ENCODE assay signal across 34 cellular contexts in genomic region chr2:60567092-60567491, GRCh38. TPM values are rescaled to one million over a fixed set of nuclear protein-coding genes. Genes with fewer than 3 reads are reported as not detected.
"Had no signal": no experiment of that assay in that cellular context is flagged by ENCODE, and none has a peak within 500 bp of the region (broad histone marks: within the 10 kb centered on the region; RNA-seq: fewer than 3 reads in every experiment).

No MANE protein-coding gene starts in this region.

- H3K9me3 ChIP-seq: ascending aorta, esophagus squamous epithelium, gastroesophageal sphincter, heart right ventricle had no signal

- H3K4me1 Mint-ChIP-seq: activated CD4-positive, alpha-beta T cell treated with anti-CD3 and anti-CD28 coated beads for 36 hours had no signal

- H3K36me3 Mint-ChIP-seq: activated CD4-positive, alpha-beta memory T cell treated with anti-CD3 and anti-CD28 coated beads for 36 hours; activated CD8-positive, alpha-beta memory T cell treated with anti-CD3 and anti-CD28 coated beads, Interleukin-2, amount 10 ng/mL, durations not matched to agents 7 days and 5 days; activated naive CD4-positive, alpha-beta T cell treated with anti-CD3 and anti-CD28 coated beads, Interleukin-2, amount 50 U/mL, for 24 hours; activated naive CD8-positive, alpha-beta T cell treated with anti-CD3 and anti-CD28 coated beads for 36 hours had no signal

- ATAC-seq: activated CD4-positive, alpha-beta T cell treated with anti-CD3 and anti-CD28 coated beads for 36 hours; activated CD8-positive, alpha-beta memory T cell treated with anti-CD3 and anti-CD28 coated beads, Interleukin-2, amount 10 ng/mL, durations not matched to agents 7 days and 5 days; activated CD8-positive, alpha-beta T cell treated with anti-CD3 and anti-CD28 coated beads, Interleukin-2, amount 10 ng/mL, durations not matched to agents 7 days and 5 days; activated naive CD8-positive, alpha-beta T cell treated with anti-CD3 and anti-CD28 coated beads, Interleukin-2, amount 50 U/mL, for 24 hours; gastroesophageal sphincter; heart right ventricle; T-helper 17 cell had no signal

- H3K4me2 ChIP-seq: hepatocyte had no signal

- H2AFZ ChIP-seq: hepatocyte had no signal

- H3K27ac ChIP-seq: ascending aorta, epithelial cell of prostate, esophagus squamous epithelium, gastroesophageal sphincter, heart right ventricle, hepatocyte had no signal

- H3K27ac Mint-ChIP-seq: activated CD4-positive, alpha-beta memory T cell treated with anti-CD3 and anti-CD28 coated beads for 36 hours; activated CD4-positive, alpha-beta T cell treated with anti-CD3 and anti-CD28 coated beads for 36 hours; activated CD4-positive, alpha-beta T cell treated with anti-CD3 and anti-CD28 coated beads, Interleukin-2, amount 10 ng/mL, durations not matched to agents 24 days and 14 days; activated CD8-positive, alpha-beta memory T cell treated with anti-CD3 and anti-CD28 coated beads, Interleukin-2, amount 10 ng/mL, durations not matched to agents 7 days and 5 days; activated CD8-positive, alpha-beta T cell treated with anti-CD3 and anti-CD28 coated beads, Interleukin-2, amount 10 ng/mL, durations not matched to agents 7 days and 5 days; activated naive CD4-positive, alpha-beta T cell treated with anti-CD3 and anti-CD28 coated beads for 36 hours; activated naive CD4-positive, alpha-beta T cell treated with anti-CD3 and anti-CD28 coated beads, Interleukin-2, amount 50 U/mL, for 24 hours; activated naive CD8-positive, alpha-beta T cell treated with anti-CD3 and anti-CD28 coated beads for 36 hours; activated naive CD8-positive, alpha-beta T cell treated with anti-CD3 and anti-CD28 coated beads, Interleukin-2, amount 50 U/mL, for 24 hours; activated T-helper 1 cell treated with anti-CD3 and anti-CD28 coated beads, Interleukin-12 subunit alpha, Interleukin-12 subunit beta, Interleukin-2, Interleukin-4 antibody, amounts not matched to agents 30 ng/mL and 10 ng/mL and 1 ng/mL, durations not matched to agents 14 hours and 24 hours and 36 hours; activated T-helper 2 cell treated with anti-CD3 and anti-CD28 coated beads, Interferon-gamma antibody, Interleukin-2, Interleukin-4, amounts not matched to agents 10 μg/mL and 5 μg/mL and 100 μg/mL, durations not matched to agents 14 hours and 24 hours and 36 hours; T-helper 17 cell; T-helper 2 cell treated with Interferon-gamma antibody and Interleukin-4, amounts not matched to agents 5 μg/mL and 100 μg/mL, for 36 hours had no signal

- H3K79me2 ChIP-seq: hepatocyte had no signal

- H3K4me3 ChIP-seq: ascending aorta, esophagus squamous epithelium, gastroesophageal sphincter, heart right ventricle, hepatocyte had no signal

- H3K36me3 ChIP-seq: ascending aorta, esophagus squamous epithelium, gastroesophageal sphincter, heart right ventricle had no signal

- H3K9me3 Mint-ChIP-seq: activated CD4-positive, alpha-beta memory T cell treated with anti-CD3 and anti-CD28 coated beads for 36 hours; activated CD4-positive, alpha-beta T cell treated with anti-CD3 and anti-CD28 coated beads, Interleukin-2, amount 10 ng/mL, durations not matched to agents 24 days and 14 days; activated naive CD4-positive, alpha-beta T cell treated with anti-CD3 and anti-CD28 coated beads for 36 hours; activated naive CD4-positive, alpha-beta T cell treated with anti-CD3 and anti-CD28 coated beads, Interleukin-2, amount 50 U/mL, for 24 hours; activated naive CD8-positive, alpha-beta T cell treated with anti-CD3 and anti-CD28 coated beads for 36 hours; activated naive CD8-positive, alpha-beta T cell treated with anti-CD3 and anti-CD28 coated beads, Interleukin-2, amount 50 U/mL, for 24 hours; activated T-helper 1 cell treated with anti-CD3 and anti-CD28 coated beads, Interleukin-12 subunit alpha, Interleukin-12 subunit beta, Interleukin-2, Interleukin-4 antibody, amounts not matched to agents 30 ng/mL and 10 ng/mL and 1 ng/mL, durations not matched to agents 14 hours and 24 hours and 36 hours; activated T-helper 2 cell treated with anti-CD3 and anti-CD28 coated beads, Interferon-gamma antibody, Interleukin-2, Interleukin-4, amounts not matched to agents 10 μg/mL and 5 μg/mL and 100 μg/mL, durations not matched to agents 14 hours and 24 hours and 36 hours; T-helper 2 cell treated with Interferon-gamma antibody and Interleukin-4, amounts not matched to agents 5 μg/mL and 100 μg/mL, for 36 hours had no signal

- DNase-seq: activated CD4-positive, alpha-beta memory T cell treated with anti-CD3 and anti-CD28 coated beads for 36 hours; activated CD4-positive, alpha-beta T cell treated with anti-CD3 and anti-CD28 coated beads for 36 hours; activated CD4-positive, alpha-beta T cell treated with anti-CD3 and anti-CD28 coated beads, Interleukin-2, amount 10 ng/mL, durations not matched to agents 24 days and 14 days; activated CD4-positive, CD25-positive, alpha-beta regulatory T cell; activated CD4-positive, CD25-positive, alpha-beta regulatory T cell treated with anti-CD3 and anti-CD28 coated beads, Interleukin-2, amount 50 U/mL, for 72 hours; activated CD8-positive, alpha-beta memory T cell treated with anti-CD3 and anti-CD28 coated beads, Interleukin-2, amount 10 ng/mL, durations not matched to agents 7 days and 5 days; activated CD8-positive, alpha-beta memory T cell treated with anti-CD3 and anti-CD28 coated beads, Interleukin-2, amount 50 U/mL, for 4 hours; activated CD8-positive, alpha-beta T cell treated with anti-CD3 and anti-CD28 coated beads, Interleukin-2, amount 10 ng/mL, durations not matched to agents 7 days and 5 days; activated effector memory CD4-positive, alpha-beta T cell treated with anti-CD3 and anti-CD28 coated beads, Interleukin-2, amount 50 U/mL, for 16 hours; activated naive CD4-positive, alpha-beta T cell treated with anti-CD3 and anti-CD28 coated beads for 36 hours; activated naive CD8-positive, alpha-beta T cell treated with anti-CD3 and anti-CD28 coated beads for 36 hours; activated naive CD8-positive, alpha-beta T cell treated with anti-CD3 and anti-CD28 coated beads, Interleukin-2, amount 50 U/mL, for 24 hours; activated T-cell treated with anti-CD3 and anti-CD28 coated beads, Interleukin-2, amount 50 U/mL, for 1 hour; activated T-cell treated with anti-CD3 and anti-CD28 coated beads, Interleukin-2, amount 50 U/mL, for 48 hours; caudate nucleus; cortex of kidney; dermis blood vessel endothelial cell; effector CD8-positive, alpha-beta T cell; esophagus squamous epithelium; foreskin melanocyte; heart right ventricle; T-helper 17 cell; T1000 had no signal

- FAIRE-seq: colon, endometrium, endothelial cell of umbilical vein had no signal

- H3K4me3 Mint-ChIP-seq: activated CD4-positive, alpha-beta memory T cell treated with anti-CD3 and anti-CD28 coated beads for 36 hours; activated CD4-positive, alpha-beta T cell treated with anti-CD3 and anti-CD28 coated beads for 36 hours; activated CD4-positive, alpha-beta T cell treated with anti-CD3 and anti-CD28 coated beads, Interleukin-2, amount 10 ng/mL, durations not matched to agents 24 days and 14 days; activated CD8-positive, alpha-beta memory T cell treated with anti-CD3 and anti-CD28 coated beads, Interleukin-2, amount 10 ng/mL, durations not matched to agents 7 days and 5 days; activated CD8-positive, alpha-beta T cell treated with anti-CD3 and anti-CD28 coated beads, Interleukin-2, amount 10 ng/mL, durations not matched to agents 7 days and 5 days; activated naive CD4-positive, alpha-beta T cell treated with anti-CD3 and anti-CD28 coated beads for 36 hours; activated naive CD4-positive, alpha-beta T cell treated with anti-CD3 and anti-CD28 coated beads, Interleukin-2, amount 50 U/mL, for 24 hours; activated naive CD8-positive, alpha-beta T cell treated with anti-CD3 and anti-CD28 coated beads for 36 hours; activated naive CD8-positive, alpha-beta T cell treated with anti-CD3 and anti-CD28 coated beads, Interleukin-2, amount 50 U/mL, for 24 hours; activated T-helper 1 cell treated with anti-CD3 and anti-CD28 coated beads, Interleukin-12 subunit alpha, Interleukin-12 subunit beta, Interleukin-2, Interleukin-4 antibody, amounts not matched to agents 30 ng/mL and 10 ng/mL and 1 ng/mL, durations not matched to agents 14 hours and 24 hours and 36 hours; T-helper 17 cell; T-helper 2 cell treated with Interferon-gamma antibody and Interleukin-4, amounts not matched to agents 5 μg/mL and 100 μg/mL, for 36 hours had no signal

RNA-seq across cellular contexts. Expression of gene BCL11A, which starts 13.6 kb away (rescaled TPM):
- total RNA-seq: activated CD4-positive, alpha-beta memory T cell treated with anti-CD3 and anti-CD28 coated beads for 36 hours; activated CD4-positive, alpha-beta T cell treated with anti-CD3 and anti-CD28 coated beads, Interleukin-2, amount 10 ng/mL, durations not matched to agents 24 days and 14 days; activated CD8-positive, alpha-beta memory T cell treated with anti-CD3 and anti-CD28 coated beads, Interleukin-2, amount 10 ng/mL, durations not matched to agents 7 days and 5 days; activated T-helper 1 cell treated with anti-CD3 and anti-CD28 coated beads, Interleukin-12 subunit alpha, Interleukin-12 subunit beta, Interleukin-2, Interleukin-4 antibody, amounts not matched to agents 30 ng/mL and 10 ng/mL and 1 ng/mL, durations not matched to agents 14 hours and 24 hours and 36 hours had no signal
